Comparison of ENCODE assay signal across 21 cellular contexts in the genomic region with DNA sequence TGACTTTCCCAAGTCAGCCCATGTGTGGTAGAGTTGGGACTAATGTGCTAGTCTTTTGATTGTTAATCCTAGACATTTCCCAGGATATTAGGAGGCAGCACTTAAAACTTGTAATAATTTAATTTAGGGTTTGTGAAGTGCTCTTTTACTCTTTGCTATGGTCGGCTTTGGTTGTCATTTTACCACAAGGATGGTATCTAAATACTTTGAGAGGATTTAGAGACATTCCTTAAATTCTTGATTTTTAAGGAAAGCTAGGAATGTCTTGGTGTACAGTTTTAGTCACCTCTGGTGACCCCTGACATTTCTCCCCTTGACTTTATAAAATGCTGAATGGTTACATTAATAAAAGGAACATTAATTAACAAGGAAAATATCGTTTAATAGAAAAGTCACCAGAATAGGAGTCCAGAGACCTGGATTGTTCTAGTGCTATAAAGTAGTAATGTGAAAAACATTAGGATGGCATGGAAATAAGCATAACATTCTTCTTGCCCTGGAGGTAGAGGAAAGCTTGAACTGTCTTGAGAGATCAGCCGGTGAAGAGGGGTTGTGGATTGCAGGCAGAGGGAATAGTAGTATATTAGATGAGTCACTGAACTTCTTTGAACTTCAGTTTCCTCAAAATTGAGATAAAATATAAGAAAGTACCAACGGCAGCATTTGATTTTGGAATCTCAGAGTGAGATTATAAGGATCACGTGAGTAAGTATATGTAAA. TPM values are rescaled to one million over a fixed set of nuclear protein-coding genes. Genes with fewer than 3 reads are reported as not detected.
DNase-seq lines count a peak whose midpoint lies in the region; ATAC-seq, FAIRE-seq and TF ChIP-seq lines count a peak whose summit lies in the region.
"Had no signal": no experiment of that assay in that cellular context is flagged by ENCODE, and none has a peak within 500 bp of the region (broad histone marks: within the 10 kb centered on the region; RNA-seq: fewer than 3 reads in every experiment).

No MANE protein-coding gene starts in this region.

- no peak overlapping the region for H3K9ac ChIP-seq in endothelial cell of umbilical vein (replicated peaks; ENCODE audit: extremely low read depth, insufficient read depth, low read length)
- H3K9ac ChIP-seq: parathyroid adenoma had no signal

- H3K9me1 ChIP-seq in endothelial cell of umbilical vein (replicated peaks; ENCODE audit: control insufficient read depth, extremely low read depth, insufficient read depth, low read length), result no peaks in the 10 kb centered on the region

- no peak for TF ChIP-seq CTCF in endothelial cell of umbilical vein (IDR thresholded peaks at IDR 0.05; ENCODE audit: extremely low read depth in 1 of 2, insufficient read depth in 1 of 2, low read depth in 1 of 2, low read length in 2 of 2)
- TF ChIP-seq CTCF in osteoblast (IDR thresholded peaks at IDR 0.05; ENCODE audit: extremely low read depth, low read depth, low read length), result no peak

- no TSS peak for BruUV-seq in endothelial cell of umbilical vein (replicated peaks; lab: Mats Ljungman, UMichigan)

- H2AFZ ChIP-seq in endothelial cell of umbilical vein (ENCODE audit: low read depth, low read length) (no peak overlapping the region), osteoblast (ENCODE audit: low read length) (no peak overlapping the region)
- H2AFZ ChIP-seq: parathyroid adenoma had no signal

- H3K27ac ChIP-seq in endothelial cell of umbilical vein (ENCODE audit: insufficient read depth, low read depth, low read length) (no peak overlapping the region), osteoblast (ENCODE audit: low read depth, low read length) (peak overlapping the region; percentile 73)
- H3K27ac ChIP-seq: HL-60, parathyroid adenoma, upper lobe of left lung had no signal

- H3K4me3 ChIP-seq in endothelial cell of umbilical vein (replicated peaks in 1 of 3; ENCODE audit: insufficient read depth in 1 of 3, low read depth in 1 of 3, low read length in 3 of 3) (no peak overlapping the region), osteoblast (ENCODE audit: insufficient read depth, low read length) (peak overlapping the region; percentile 45)
- H3K4me3 ChIP-seq: spleen, upper lobe of left lung had no signal

- H3K4me1 ChIP-seq in endothelial cell of umbilical vein (ENCODE audit: control insufficient read depth, extremely low read depth, insufficient read depth, low read length) (peaks cover 10% of the 10 kb centered on the region), osteoblast (ENCODE audit: insufficient read depth, low read length) (peaks cover 71% of the 10 kb centered on the region)

- H3K27me3 ChIP-seq in endothelial cell of umbilical vein (ENCODE audit: control insufficient read depth in 2 of 2, insufficient read depth in 2 of 2, low read length in 2 of 2) (no peaks in the 10 kb centered on the region), osteoblast (ENCODE audit: insufficient read depth, low read length) (no peaks in the 10 kb centered on the region)
- H3K27me3 ChIP-seq: spleen, upper lobe of left lung had no signal

- dilution Hi-C loops in endothelial cell of umbilical vein (cut with MboI; ENCODE audit: extremely low pct_ligation_motif_present, low sequenced_read_pairs), result no loop called here

- peak overlapping the region; percentile 5 for H3K4me2 ChIP-seq in endothelial cell of umbilical vein (ENCODE audit: insufficient read depth, low read length)
- peak overlapping the region; percentile 70 for H3K4me2 ChIP-seq in osteoblast (ENCODE audit: insufficient read depth, low read length)

- TF ChIP-seq POLR2A in endothelial cell of umbilical vein (IDR thresholded peaks at IDR 0.05; ENCODE audit: low read depth, low read length), result no peak

- H3K9me3 ChIP-seq in endothelial cell of umbilical vein (replicated peaks; ENCODE audit: control insufficient read depth, insufficient read depth, low read length) (no peaks in the 10 kb centered on the region), osteoblast (ENCODE audit: low read depth, low read length) (no peaks in the 10 kb centered on the region)
- H3K9me3 ChIP-seq: upper lobe of left lung had no signal

- DNase-seq in EH (ENCODE audit: low read depth) (peak; percentile 66), OCI-M1 (lab: John Stamatoyannopoulos, UW) (peak; percentile 40), endothelial cell of umbilical vein (ENCODE audit: low read depth, low spot score) (peak; percentile 15), osteoblast (ENCODE audit: insufficient read length, low spot score, missing footprints) (peak; percentile 36), GDM1 (lab: John Stamatoyannopoulos, UW) (no peak), posterior cingulate gyrus (no peak), DMS53 (lab: John Stamatoyannopoulos, UW) (no peak)
- DNase-seq: activated CD8-positive, alpha-beta T cell treated with anti-CD3 and anti-CD28 coated beads, Interleukin-2, amount 10 ng/mL, durations not matched to agents 7 days and 5 days; AML-193; amygdala; Calu3; Karpas-422; NCI-H1694 treated with DMSO at 0.1 percent for 48 hours; NCI-H510A treated with DMSO at 0.1 percent for 48 hours; spleen; stimulated activated naive CD4-positive, alpha-beta T cell; upper lobe of left lung had no signal

- peaks cover 84% of the 10 kb centered on the region for H3K79me2 ChIP-seq in endothelial cell of umbilical vein (ENCODE audit: control insufficient read depth, insufficient read depth, low read length)
- H3K79me2 ChIP-seq in osteoblast (ENCODE audit: insufficient read depth, low read length), result peaks cover 100% of the 10 kb centered on the region

- peaks cover 17% of the 10 kb centered on the region for H4K20me1 ChIP-seq in endothelial cell of umbilical vein (replicated peaks; ENCODE audit: control insufficient read depth, extremely low read depth, insufficient read depth, low read length)
- H4K20me1 ChIP-seq in osteoblast (ENCODE audit: insufficient read depth, low read length), result peaks cover 81% of the 10 kb centered on the region

- no peak for ATAC-seq in HG03025 (IDR thresholded peaks at IDR 0.05; ENCODE audit: low FRiP score, unreplicated experiment)
- ATAC-seq: activated CD8-positive, alpha-beta T cell treated with anti-CD3 and anti-CD28 coated beads, Interleukin-2, amount 10 ng/mL, durations not matched to agents 7 days and 5 days; activated T-helper 17 cell treated with anti-CD3 and anti-CD28 coated beads, Interleukin-2, amount 50 U/mL, for 72 hours had no signal

- no peak for FAIRE-seq in endothelial cell of umbilical vein (lab: Jason Lieb, UNC)

- intact Hi-C loops in endothelial cell of umbilical vein (cut with micrococcal nuclease), result no loop called here
- intact Hi-C loops in posterior cingulate gyrus (cut with DNase I), result no loop called here

- CTCF ChIA-PET in endothelial cell of umbilical vein (lab: Charles Lee), result interaction anchor here (1.2 to 1.8 kb wide), 2 partner anchors 12 to 56 kb away, joined by 3 to 8 read pairs; no protein-coding TSS in a partner anchor

- POLR2A ChIA-PET in endothelial cell of umbilical vein (lab: Charles Lee), result no interaction called here

- H3K36me3 ChIP-seq in endothelial cell of umbilical vein (ENCODE audit: control insufficient read depth in 2 of 2, extremely low read depth in 1 of 2, insufficient read depth in 2 of 2, low read length in 2 of 2), result no peaks in the 10 kb centered on the region
- H3K36me3 ChIP-seq in osteoblast (ENCODE audit: insufficient read depth, low read length), result peaks cover 11% of the 10 kb centered on the region
- H3K36me3 ChIP-seq: spleen, upper lobe of left lung had no signal

TF ChIP-seq in endothelial cell of umbilical vein, 7 proteins besides CTCF, POLR2A, EP300 and RAD21:
- no peak for TF ChIP-seq FOS (IDR thresholded peaks at IDR 0.05; ENCODE audit: borderline replicate concordance, insufficient read depth, low read length)
- TF ChIP-seq JUN (IDR thresholded peaks at IDR 0.05; ENCODE audit: borderline replicate concordance, insufficient read depth, insufficient read length, low read depth), result no peak
- TF ChIP-seq EZH2 (IDR thresholded peaks at IDR 0.05; ENCODE audit: borderline replicate concordance, low read depth, low read length, severe bottlenecking), result no peak
- TF ChIP-seq POLR2AphosphoS5 (IDR thresholded peaks at IDR 0.05; ENCODE audit: insufficient read depth, low read depth, low read length), result no peak
- no peak for TF ChIP-seq MYC (IDR thresholded peaks at IDR 0.05; ENCODE audit: low read depth, low read length)
- no peak for TF ChIP-seq GATA2 (IDR thresholded peaks at IDR 0.05; ENCODE audit: insufficient read depth, insufficient read length, low read depth, low read length)

RNA-seq across cellular contexts. Expression of gene SOCS5, which starts 7.3 kb away (rescaled TPM):
- total RNA-seq in endothelial cell of umbilical vein (9.0 and 9.3 TPM in 2 replicates), osteoblast (124 and 136 TPM in 2 replicates)
- polyA plus RNA-seq in endothelial cell of umbilical vein, result 3.6 and 4.4 TPM in 2 replicates
- 4.6 and 4.9 TPM in 2 replicates for polyA plus RNA-seq in endothelial cell of umbilical vein (2011; cell fraction: cytosol; rRNA removed)
- 5.0 and 5.3 TPM in 2 replicates for polyA plus RNA-seq in endothelial cell of umbilical vein (2011; cell fraction: nucleus; rRNA removed)
- 6.1 and 7.5 TPM in 2 replicates for polyA plus RNA-seq in endothelial cell of umbilical vein (2012)
- polyA minus RNA-seq in endothelial cell of umbilical vein, result 13.8 and 14.9 TPM in 2 replicates
- polyA minus RNA-seq in endothelial cell of umbilical vein (2011; cell fraction: cytosol; rRNA and poly(A)+ RNA removed), result 8.1 TPM
- polyA minus RNA-seq in endothelial cell of umbilical vein (2011; cell fraction: nucleus; rRNA and poly(A)+ RNA removed), result 10.9 and 14.4 TPM in 2 replicates

Comparison
In these comparisons a context has a peak if more than half of its experiments do, and no peak if none do; other contexts are left out.
1. DNase-seq: peak in EH (single experiment), OCI-M1 (single experiment), endothelial cell of umbilical vein (single experiment) and osteoblast (single experiment); none in GDM1 (single experiment), posterior cingulate gyrus (0 of 10) and DMS53 (single experiment).
2. RNA of gene SOCS5, which starts 7.3 kb away (total RNA-seq): 124 to 136 TPM in osteoblast; 9.0 to 9.3 TPM in endothelial cell of umbilical vein; every median in the first group is over 10 times any median in the second.